ENCODE assay signal across 7 cellular contexts in genomic region chr2:200455958-200456421, GRCh38. TPM values are rescaled to one million over a fixed set of nuclear protein-coding genes. Genes with fewer than 3 reads are reported as not detected.
DNase-seq lines count a peak whose midpoint lies in the region; ATAC-seq and TF ChIP-seq lines count a peak whose summit lies in the region.

No MANE protein-coding gene starts in this region.

- no peak overlapping the region for H3K4ac ChIP-seq in neuronal stem cell (ENCODE audit: low read length)

- peaks cover 23% of the 10 kb centered on the region for H3K36me3 Mint-ChIP-seq in activated CD4-positive, alpha-beta memory T cell treated with anti-CD3 and anti-CD28 coated beads, Interleukin-2, amount 10 ng/mL, durations not matched to agents 7 days and 5 days (ENCODE audit: low read depth)
- peaks cover 76% of the 10 kb centered on the region for H3K36me3 Mint-ChIP-seq in Caco-2 (ENCODE audit: insufficient read depth, unreplicated experiment)

- POLR2A ChIA-PET in activated CD4-positive, alpha-beta memory T cell treated with anti-CD3 and anti-CD28 coated beads, Interleukin-2, amount 10 ng/mL, durations not matched to agents 7 days and 5 days (lab: Charles Lee), result interaction anchor here (1.5 to 4.0 kb wide), 2 partner anchors 10 to 12 kb away, joined by 4 to 37 read pairs; no protein-coding TSS in a partner anchor
- POLR2A ChIA-PET in Caco-2 (lab: Charles Lee), result no interaction called here

- no peak overlapping the region for H2BK12ac ChIP-seq in neuronal stem cell (ENCODE audit: low read length)

- no peak overlapping the region for H4K8ac ChIP-seq in neuronal stem cell (ENCODE audit: low read depth, low read length)

- H3K36me3 ChIP-seq in neuronal stem cell (replicated peaks in 1 of 2; ENCODE audit: control insufficient read depth in 2 of 2, insufficient read depth in 2 of 2, low read length in 2 of 2) (peaks cover 0 to 23% of the 10 kb centered on the region in 2 donors), Caco-2 (ENCODE audit: control insufficient read depth, insufficient read depth, low read length) (peaks cover 5% of the 10 kb centered on the region), testis (ENCODE audit: low read depth, missing control alignments) (no peaks in the 10 kb centered on the region)

- peaks cover 0 to 2% of the 10 kb centered on the region in 2 donors for H3K9me3 ChIP-seq in neuronal stem cell (replicated peaks in 1 of 2; ENCODE audit: control insufficient read depth in 2 of 2, insufficient read depth in 1 of 2, low read depth in 1 of 2, low read length in 2 of 2)
- H3K9me3 ChIP-seq in Caco-2, result no peaks in the 10 kb centered on the region
- no peaks in the 10 kb centered on the region for H3K9me3 ChIP-seq in testis

- H3K9me3 Mint-ChIP-seq in activated CD4-positive, alpha-beta memory T cell treated with anti-CD3 and anti-CD28 coated beads, Interleukin-2, amount 10 ng/mL, durations not matched to agents 7 days and 5 days, result no peaks in the 10 kb centered on the region
- no peaks in the 10 kb centered on the region for H3K9me3 Mint-ChIP-seq in Caco-2 (ENCODE audit: unreplicated experiment)

- no peak overlapping the region for H3K4me3 ChIP-seq in neuronal stem cell (ENCODE audit: low read length in 2 of 2)
- no peak overlapping the region for H3K4me3 ChIP-seq in Caco-2 (ENCODE audit: low read depth, low read length)
- no peak overlapping the region for H3K4me3 ChIP-seq in testis

- H3K27ac ChIP-seq in neuronal stem cell (replicated peaks; ENCODE audit: low read length) (no peak overlapping the region), testis (no peak overlapping the region)

- H3K14ac ChIP-seq in neuronal stem cell (ENCODE audit: low read length), result no peak overlapping the region

- no peak overlapping the region for H2BK15ac ChIP-seq in neuronal stem cell (ENCODE audit: low read length)

- H2BK5ac ChIP-seq in neuronal stem cell (ENCODE audit: low read length), result no peak overlapping the region

- peak overlapping the region; percentile 47 for H2AK5ac ChIP-seq in neuronal stem cell (ENCODE audit: low read depth, low read length)

- no peak overlapping the region for H2AFZ ChIP-seq in neuronal stem cell (ENCODE audit: low read length)

- no peak overlapping the region for H3K23ac ChIP-seq in neuronal stem cell (ENCODE audit: low read depth, low read length, poor library complexity)

- H3K27me3 Mint-ChIP-seq in activated CD4-positive, alpha-beta memory T cell treated with anti-CD3 and anti-CD28 coated beads, Interleukin-2, amount 10 ng/mL, durations not matched to agents 7 days and 5 days, result no peaks in the 10 kb centered on the region
- no peaks in the 10 kb centered on the region for H3K27me3 Mint-ChIP-seq in Caco-2 (ENCODE audit: insufficient read depth, unreplicated experiment)

- intact Hi-C loops in Caco-2 (cut with micrococcal nuclease; ENCODE audit: unreplicated experiment) (no loop called here), testis (cut with DNase I; ENCODE audit: low total_unique reads) (no loop called here)

- peaks cover 39% of the 10 kb centered on the region for H3K4me1 Mint-ChIP-seq in activated CD4-positive, alpha-beta memory T cell treated with anti-CD3 and anti-CD28 coated beads, Interleukin-2, amount 10 ng/mL, durations not matched to agents 7 days and 5 days
- H3K4me1 Mint-ChIP-seq in Caco-2 (ENCODE audit: low read depth, unreplicated experiment), result peaks cover 12% of the 10 kb centered on the region

- H3K4me1 ChIP-seq in neuronal stem cell (ENCODE audit: control insufficient read depth in 2 of 2, insufficient read depth in 1 of 2, low read depth in 1 of 2, low read length in 2 of 2) (peaks cover 0 to 5% of the 10 kb centered on the region in 2 donors), Caco-2 (no peaks in the 10 kb centered on the region), testis (no peaks in the 10 kb centered on the region)

- H3K4me3 Mint-ChIP-seq in activated CD4-positive, alpha-beta memory T cell treated with anti-CD3 and anti-CD28 coated beads, Interleukin-2, amount 10 ng/mL, durations not matched to agents 7 days and 5 days, result no peak overlapping the region
- no peak overlapping the region for H3K4me3 Mint-ChIP-seq in Caco-2 (ENCODE audit: unreplicated experiment)

- TF ChIP-seq POLR2A in testis (IDR thresholded peaks at IDR 0.05), result no peak

- H3K18ac ChIP-seq in neuronal stem cell (ENCODE audit: low read length), result no peak overlapping the region

- TF ChIP-seq CTCF in Caco-2 (IDR thresholded peaks at IDR 0.05; ENCODE audit: insufficient read depth in 1 of 2, low read depth in 1 of 2, low read length in 1 of 2, severe bottlenecking in 1 of 2, unreplicated experiment in 1 of 2) (no peak), testis (IDR thresholded peaks at IDR 0.05) (no peak)

- CTCF ChIA-PET in activated CD4-positive, alpha-beta memory T cell treated with anti-CD3 and anti-CD28 coated beads, Interleukin-2, amount 10 ng/mL, durations not matched to agents 7 days and 5 days (lab: Charles Lee), result interaction anchor here (2.4 kb wide), 1 partner anchor 11 kb away, joined by 9 read pairs; no protein-coding TSS in a partner anchor
- CTCF ChIA-PET in Caco-2 (lab: Charles Lee), result no interaction called here

- no peaks in the 10 kb centered on the region for H3K79me1 ChIP-seq in neuronal stem cell (ENCODE audit: low read depth, low read length)

- H3K27me3 ChIP-seq in neuronal stem cell (ENCODE audit: control insufficient read depth in 3 of 3, insufficient read depth in 3 of 3, low read depth in 1 of 3, low read length in 3 of 3), result no peaks in the 10 kb centered on the region
- no peaks in the 10 kb centered on the region for H3K27me3 ChIP-seq in Caco-2 (replicated peaks; ENCODE audit: control insufficient read depth, insufficient read depth, low read length)
- no peaks in the 10 kb centered on the region for H3K27me3 ChIP-seq in testis

- ATAC-seq in GM19351 (IDR thresholded peaks at IDR 0.05; ENCODE audit: unreplicated experiment), result peak; percentile 32
- ATAC-seq in HG02973 (IDR thresholded peaks at IDR 0.05; ENCODE audit: unreplicated experiment), result peak; percentile 40

- no CpG with 5 or more reads among the region's 4 CpGs for WGBS in neuronal stem cell (ENCODE audit: extremely low coverage in 2 of 2, insufficient read length in 2 of 2, insufficient replicate concordance in 1 of 2), 2 donors
- 65 to 86% methylated on average over 3 to 4 of the region's 4 CpGs for WGBS in testis, 2 donors

- peak overlapping the region; percentile 80 for H3K27ac Mint-ChIP-seq in activated CD4-positive, alpha-beta memory T cell treated with anti-CD3 and anti-CD28 coated beads, Interleukin-2, amount 10 ng/mL, durations not matched to agents 7 days and 5 days
- no peak overlapping the region for H3K27ac Mint-ChIP-seq in Caco-2 (ENCODE audit: unreplicated experiment)

- no peak overlapping the region for H3K9ac ChIP-seq in neuronal stem cell (ENCODE audit: low read depth, low read length, poor library complexity)

- H3K4me2 ChIP-seq in neuronal stem cell (ENCODE audit: insufficient read depth, low read length, poor library complexity, severe bottlenecking), result no peak overlapping the region

- no peak overlapping the region for H4K91ac ChIP-seq in neuronal stem cell (ENCODE audit: low read depth, low read length, poor library complexity)

- BruUV-seq in Caco-2 (replicated peaks; lab: Mats Ljungman, UMichigan), result no TSS peak

- H2BK120ac ChIP-seq in neuronal stem cell (ENCODE audit: low read depth, low read length), result no peak overlapping the region

- DNase-seq in activated CD4-positive, alpha-beta memory T cell treated with anti-CD3 and anti-CD28 coated beads, Interleukin-2, amount 10 ng/mL, durations not matched to agents 7 days and 5 days, result peak; percentile 31
- DNase-seq in neuronal stem cell (ENCODE audit: low spot score), result no peak
- no peak for DNase-seq in GM03348 (ENCODE audit: low spot score)
- DNase-seq in Caco-2, result no peak
- DNase-seq in testis, result no peak

RNA-seq across cellular contexts. Expression of gene KCTD18, which starts 53.9 kb away (rescaled TPM):
- 10 to 100 TPM; 17.5 to 18.8 TPM for total RNA-seq in activated CD4-positive, alpha-beta memory T cell treated with anti-CD3 and anti-CD28 coated beads, Interleukin-2, amount 10 ng/mL, durations not matched to agents 7 days and 5 days
- polyA plus RNA-seq in neuronal stem cell (2013, experiment 1 of 2), result 5.7 TPM
- polyA plus RNA-seq in neuronal stem cell (2013, experiment 2 of 2), result 5.0 TPM
- total RNA-seq in Caco-2 (2022), result 8.6 and 9.3 TPM in 2 replicates
- total RNA-seq in testis, result 10 to 100 TPM; 21.4 to 27.1 TPM
- polyA plus RNA-seq in testis (ENCODE audit: insufficient read depth, low read depth, low replicate concordance), result 16.9 TPM
